ENCODE assay signal across 26 cellular contexts in the genomic region with DNA sequence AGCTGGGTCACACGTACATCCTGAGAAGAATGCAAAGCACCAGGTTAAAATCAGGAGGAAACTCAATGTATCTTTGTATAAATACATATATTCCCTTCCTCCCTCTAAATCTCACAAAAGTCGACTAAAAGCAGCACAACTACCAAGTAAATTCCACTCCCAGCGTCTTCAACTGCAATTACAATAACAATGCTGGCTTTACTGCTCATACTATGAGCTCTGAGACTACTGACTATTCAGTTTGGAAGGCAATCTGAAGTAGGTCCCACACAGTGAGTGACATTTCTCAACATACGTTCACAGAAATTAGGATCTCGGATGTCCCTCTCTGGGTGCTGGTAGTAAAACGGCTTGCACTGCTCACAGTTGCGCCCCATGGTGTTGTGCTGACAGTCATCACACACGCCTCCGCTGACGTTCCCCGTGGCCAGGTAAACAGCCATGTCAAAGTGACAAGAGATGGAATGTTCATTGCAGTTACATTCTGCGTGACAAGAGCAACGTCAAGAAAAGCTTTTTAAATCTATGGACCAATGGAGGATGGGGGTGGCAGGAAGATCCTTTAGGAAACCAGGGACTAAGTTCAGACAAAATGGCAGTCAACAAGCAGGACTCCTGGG. TPM values are rescaled to one million over a fixed set of nuclear protein-coding genes. Genes with fewer than 3 reads are reported as not detected.
"Had no signal": no experiment of that assay in that cellular context is flagged by ENCODE, and none has a peak within 500 bp of the region (broad histone marks: within the 10 kb centered on the region; RNA-seq: fewer than 3 reads in every experiment).

No MANE protein-coding gene starts in this region.

- H3K4me1 Mint-ChIP-seq: activated CD4-positive, alpha-beta T cell treated with anti-CD3 and anti-CD28 coated beads, Interleukin-2, amount 10 ng/mL, durations not matched to agents 24 days and 14 days; activated CD8-positive, alpha-beta memory T cell treated with anti-CD3 and anti-CD28 coated beads, Interleukin-2, amount 10 ng/mL, durations not matched to agents 7 days and 5 days; activated naive CD4-positive, alpha-beta T cell treated with anti-CD3 and anti-CD28 coated beads, Interleukin-2, amount 50 U/mL, for 24 hours; naive thymus-derived CD8-positive, alpha-beta T cell had no signal

- ATAC-seq: activated CD4-positive, CD25-positive, alpha-beta regulatory T cell treated with anti-CD3 and anti-CD28 coated beads, Interleukin-2, amount 50 U/mL, for 24 hours; activated CD8-positive, alpha-beta memory T cell treated with anti-CD3 and anti-CD28 coated beads, Interleukin-2, amount 10 ng/mL, durations not matched to agents 7 days and 5 days; activated CD8-positive, alpha-beta T cell treated with anti-CD3 and anti-CD28 coated beads for 36 hours; body of pancreas; heart left ventricle; left lobe of liver; naive thymus-derived CD8-positive, alpha-beta T cell; SK-N-SH treated with all-trans-retinoic acid at 6 μM for 48 hours had no signal

- H3K4me3 ChIP-seq: body of pancreas, esophagus muscularis mucosa, heart left ventricle, spleen, upper lobe of left lung had no signal

- DNase-seq: activated CD4-positive, alpha-beta T cell treated with anti-CD3 and anti-CD28 coated beads, Interleukin-2, amount 10 ng/mL, durations not matched to agents 24 days and 14 days; activated CD8-positive, alpha-beta memory T cell treated with anti-CD3 and anti-CD28 coated beads, Interleukin-2, amount 10 ng/mL, durations not matched to agents 7 days and 5 days; activated CD8-positive, alpha-beta T cell treated with anti-CD3 and anti-CD28 coated beads for 36 hours; activated gamma-delta T cell; activated T-cell treated with anti-CD3 and anti-CD28 coated beads for 4 hours; anterior cingulate cortex; body of pancreas; caudate nucleus; dermis blood vessel endothelial cell; effector CD8-positive, alpha-beta T cell; heart left ventricle; kidney; naive thymus-derived CD8-positive, alpha-beta T cell; posterior cingulate gyrus; retina; spleen; stimulated activated CD4-positive, alpha-beta T cell treated with anti-CD3 and anti-CD28 coated beads, Interleukin-4, amount 100 ng/mL, for 1 hour; stimulated activated naive CD4-positive, alpha-beta T cell treated with Interleukin-2 at 50 U/mL for 16 hours; upper lobe of left lung had no signal

- H3K4me3 Mint-ChIP-seq: activated CD4-positive, alpha-beta T cell treated with anti-CD3 and anti-CD28 coated beads, Interleukin-2, amount 10 ng/mL, durations not matched to agents 24 days and 14 days; activated CD8-positive, alpha-beta memory T cell treated with anti-CD3 and anti-CD28 coated beads, Interleukin-2, amount 10 ng/mL, durations not matched to agents 7 days and 5 days; activated CD8-positive, alpha-beta T cell treated with anti-CD3 and anti-CD28 coated beads for 36 hours; activated naive CD4-positive, alpha-beta T cell treated with anti-CD3 and anti-CD28 coated beads, Interleukin-2, amount 50 U/mL, for 24 hours; activated T-helper 1 cell treated with anti-CD3 and anti-CD28 coated beads, Interleukin-12 subunit alpha, Interleukin-12 subunit beta, Interleukin-2, Interleukin-4 antibody, amounts not matched to agents 30 ng/mL and 10 ng/mL and 1 ng/mL, durations not matched to agents 14 hours and 24 hours and 36 hours; naive thymus-derived CD8-positive, alpha-beta T cell had no signal

- H3K9me3 Mint-ChIP-seq: activated CD4-positive, alpha-beta T cell treated with anti-CD3 and anti-CD28 coated beads, Interleukin-2, amount 10 ng/mL, durations not matched to agents 24 days and 14 days; activated CD8-positive, alpha-beta T cell treated with anti-CD3 and anti-CD28 coated beads for 36 hours; activated naive CD4-positive, alpha-beta T cell treated with anti-CD3 and anti-CD28 coated beads, Interleukin-2, amount 50 U/mL, for 24 hours; activated T-helper 1 cell treated with anti-CD3 and anti-CD28 coated beads, Interleukin-12 subunit alpha, Interleukin-12 subunit beta, Interleukin-2, Interleukin-4 antibody, amounts not matched to agents 30 ng/mL and 10 ng/mL and 1 ng/mL, durations not matched to agents 14 hours and 24 hours and 36 hours; naive thymus-derived CD8-positive, alpha-beta T cell had no signal

- H3K27ac ChIP-seq: body of pancreas had no signal

- H3K36me3 Mint-ChIP-seq: activated CD8-positive, alpha-beta memory T cell treated with anti-CD3 and anti-CD28 coated beads, Interleukin-2, amount 10 ng/mL, durations not matched to agents 7 days and 5 days; activated naive CD4-positive, alpha-beta T cell treated with anti-CD3 and anti-CD28 coated beads, Interleukin-2, amount 50 U/mL, for 24 hours; naive thymus-derived CD8-positive, alpha-beta T cell had no signal

- H3K27ac Mint-ChIP-seq: activated CD4-positive, alpha-beta T cell treated with anti-CD3 and anti-CD28 coated beads, Interleukin-2, amount 10 ng/mL, durations not matched to agents 24 days and 14 days; activated CD8-positive, alpha-beta memory T cell treated with anti-CD3 and anti-CD28 coated beads, Interleukin-2, amount 10 ng/mL, durations not matched to agents 7 days and 5 days; activated CD8-positive, alpha-beta T cell treated with anti-CD3 and anti-CD28 coated beads for 36 hours; activated naive CD4-positive, alpha-beta T cell treated with anti-CD3 and anti-CD28 coated beads, Interleukin-2, amount 50 U/mL, for 24 hours; activated T-helper 1 cell treated with anti-CD3 and anti-CD28 coated beads, Interleukin-12 subunit alpha, Interleukin-12 subunit beta, Interleukin-2, Interleukin-4 antibody, amounts not matched to agents 30 ng/mL and 10 ng/mL and 1 ng/mL, durations not matched to agents 14 hours and 24 hours and 36 hours had no signal

- H3K9me3 ChIP-seq: body of pancreas, esophagus muscularis mucosa, heart left ventricle, spleen, upper lobe of left lung had no signal

- H3K27me3 ChIP-seq: body of pancreas, esophagus muscularis mucosa, heart left ventricle, spleen, upper lobe of left lung had no signal

RNA-seq across cellular contexts. Expression of a gene that starts 27.5 kb away (rescaled TPM):
- total RNA-seq: activated CD4-positive, alpha-beta T cell treated with anti-CD3 and anti-CD28 coated beads, Interleukin-2, amount 10 ng/mL, durations not matched to agents 24 days and 14 days; activated CD8-positive, alpha-beta memory T cell treated with anti-CD3 and anti-CD28 coated beads, Interleukin-2, amount 10 ng/mL, durations not matched to agents 7 days and 5 days; activated T-helper 1 cell treated with anti-CD3 and anti-CD28 coated beads, Interleukin-12 subunit alpha, Interleukin-12 subunit beta, Interleukin-2, Interleukin-4 antibody, amounts not matched to agents 30 ng/mL and 10 ng/mL and 1 ng/mL, durations not matched to agents 14 hours and 24 hours and 36 hours; T-helper 2 cell treated with Interferon-gamma antibody and Interleukin-4, amounts not matched to agents 100 ng/mL and 5 ng/mL, for 36 hours had no signal
